27 cellular contexts compared by ENCODE assay signal in the genomic region with DNA sequence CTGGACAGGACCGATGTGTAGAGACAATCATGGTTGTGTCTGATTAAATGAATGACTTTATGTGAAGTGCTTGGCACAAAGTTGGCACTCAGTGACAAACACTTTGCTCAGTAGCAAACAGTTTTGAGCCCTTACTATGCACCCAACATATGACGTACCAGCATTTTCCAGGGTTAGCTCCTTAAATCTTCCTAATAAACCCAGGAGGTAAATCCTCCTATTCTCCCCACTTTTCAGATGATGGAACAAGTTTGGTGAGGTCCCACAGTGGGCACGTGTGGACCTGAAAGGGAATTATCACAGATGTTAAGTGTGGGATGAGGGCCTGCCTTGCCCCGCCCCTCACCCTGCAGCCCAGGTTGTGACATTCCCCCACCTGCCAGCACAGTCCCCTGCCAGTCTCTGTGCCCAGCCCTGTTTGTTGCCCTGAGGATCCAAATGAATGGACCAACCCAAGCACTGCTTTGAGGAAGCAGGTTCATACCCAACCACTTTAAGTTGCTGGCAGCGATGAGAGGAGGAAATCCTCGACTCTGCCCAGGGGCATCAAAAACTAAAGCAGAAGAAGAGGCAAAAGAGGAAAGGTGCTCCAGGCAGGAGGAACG. TPM values are rescaled to one million over a fixed set of nuclear protein-coding genes. Genes with fewer than 3 reads are reported as not detected.
A peak's percentile ranks its signal among the peaks of the same experiment; 100 is the strongest.
DNase-seq lines count a peak whose midpoint lies in the region; ATAC-seq, FAIRE-seq and TF ChIP-seq lines count a peak whose summit lies in the region.
"Had no signal": no experiment of that assay in that cellular context is flagged by ENCODE, and none has a peak within 500 bp of the region (broad histone marks: within the 10 kb centered on the region; RNA-seq: fewer than 3 reads in every experiment).

No MANE protein-coding gene starts in this region.

- FAIRE-seq in astrocyte (lab: Jason Lieb, UNC) (no peak), keratinocyte (lab: Jason Lieb, UNC) (no peak)
- FAIRE-seq: endometrium, GM12892, islet of Langerhans had no signal

- no peaks in the 10 kb centered on the region for H3K9me1 ChIP-seq in keratinocyte (ENCODE audit: control insufficient read depth, extremely low read depth, insufficient read depth, low read length)

- H3K9me3 ChIP-seq in astrocyte (ENCODE audit: insufficient read depth, low read depth, low read length), result no peaks in the 10 kb centered on the region
- no peaks in the 10 kb centered on the region for H3K9me3 ChIP-seq in keratinocyte (ENCODE audit: control insufficient read depth, low read depth, low read length)
- H3K9me3 ChIP-seq: neutrophil had no signal

- peak overlapping the region; percentile 67 for H3K4me2 ChIP-seq in astrocyte (ENCODE audit: low read length)
- peak overlapping the region; percentile 83 for H3K4me2 ChIP-seq in keratinocyte (ENCODE audit: control insufficient read depth, extremely low read depth, insufficient read depth, low read depth, low read length)

- H3K27ac Mint-ChIP-seq in activated CD4-positive, alpha-beta T cell treated with anti-CD3 and anti-CD28 coated beads, Interleukin-2, amount 10 ng/mL, durations not matched to agents 24 days and 14 days, result peak overlapping the region; percentile 65
- H3K27ac Mint-ChIP-seq in astrocyte (ENCODE audit: unreplicated experiment), result no peak overlapping the region
- peak overlapping the region; percentile 49 for H3K27ac Mint-ChIP-seq in stimulated activated effector memory CD8-positive, alpha-beta T cell treated with anti-CD3 and anti-CD28 coated beads, Interleukin-12 subunit alpha, Interleukin-12 subunit beta, amount 100 ng/mL, for 72 hours
- H3K27ac Mint-ChIP-seq: type B pancreatic cell had no signal

- H3K27ac ChIP-seq in astrocyte (ENCODE audit: low read depth, low read length) (peak overlapping the region; percentile 84), keratinocyte (ENCODE audit: control insufficient read depth, insufficient read depth, low read length) (peak overlapping the region; percentile 98)
- H3K27ac ChIP-seq: 22Rv1, neutrophil had no signal

- H3K9ac ChIP-seq in astrocyte (ENCODE audit: low read length), result peak overlapping the region; percentile 15
- peak overlapping the region; percentile 66 for H3K9ac ChIP-seq in keratinocyte (ENCODE audit: control insufficient read depth, extremely low read depth, insufficient read depth, low read length)

- no peaks in the 10 kb centered on the region for H3K36me3 Mint-ChIP-seq in activated CD4-positive, alpha-beta T cell treated with anti-CD3 and anti-CD28 coated beads, Interleukin-2, amount 10 ng/mL, durations not matched to agents 24 days and 14 days (ENCODE audit: low read depth)
- peaks cover 2% of the 10 kb centered on the region for H3K36me3 Mint-ChIP-seq in astrocyte (ENCODE audit: low read depth, unreplicated experiment)
- H3K36me3 Mint-ChIP-seq in stimulated activated effector memory CD8-positive, alpha-beta T cell treated with anti-CD3 and anti-CD28 coated beads, Interleukin-12 subunit alpha, Interleukin-12 subunit beta, amount 100 ng/mL, for 72 hours, result no peaks in the 10 kb centered on the region
- H3K36me3 Mint-ChIP-seq: type B pancreatic cell had no signal

- H3K4me1 ChIP-seq in astrocyte (ENCODE audit: insufficient read depth, low read length) (peaks cover 24% of the 10 kb centered on the region), keratinocyte (ENCODE audit: control insufficient read depth, extremely low read depth, insufficient read depth, low read length) (peaks cover 36% of the 10 kb centered on the region)

- DNase-seq in activated CD4-positive, alpha-beta T cell treated with anti-CD3 and anti-CD28 coated beads, Interleukin-2, amount 10 ng/mL, durations not matched to agents 24 days and 14 days, result no peak
- no peak for DNase-seq in activated CD4-positive, alpha-beta T cell treated with anti-CD3 and anti-CD28 coated beads for 1 hour
- DNase-seq in astrocyte (ENCODE audit: low read depth) (peak; percentile 22), keratinocyte (ENCODE audit: low read depth, low spot score) (no peak), NCI-H446 treated with DMSO at 0.1 percent for 48 hours (lab: John Stamatoyannopoulos, UW) (no peak)
- no peak for DNase-seq in stimulated activated effector memory CD8-positive, alpha-beta T cell treated with anti-CD3 and anti-CD28 coated beads, Interleukin-12 subunit alpha, Interleukin-12 subunit beta, amount 100 ng/mL, for 72 hours (ENCODE audit: low spot score in 2 of 2)
- no peak for DNase-seq in stimulated activated naive CD4-positive, alpha-beta T cell treated with Interleukin-2 at 50 U/mL for 16 hours (lab: John Stamatoyannopoulos, UW)
- DNase-seq: activated CD4-positive, CD25-positive, alpha-beta regulatory T cell treated with anti-CD3 and anti-CD28 coated beads, Interleukin-2, amount 50 U/mL, for 72 hours; activated gamma-delta T cell treated with Interleukin-2 at 50 U/mL for 16 hours; activated T-cell treated with anti-CD3 and anti-CD28 coated beads, Interleukin-2, amount 50 U/mL, for 1 hour; COR-L47; cortex of kidney; hypothalamus; NCI-H1417; NCI-H2107; NCI-H524 treated with DMSO at 0.1 percent for 48 hours had no signal

- dilution Hi-C loops in keratinocyte (cut with MboI; ENCODE audit: extremely low pct_ligation_motif_present, low sequenced_read_pairs), result no loop called here

- no peak overlapping the region for H3K4me3 ChIP-seq in astrocyte (ENCODE audit: insufficient read depth, low read depth, low read length)
- H3K4me3 ChIP-seq in keratinocyte (ENCODE audit: control insufficient read depth in 2 of 3, extremely low read depth in 1 of 3, insufficient read depth in 2 of 3, low read depth in 1 of 3, low read length in 3 of 3), result peak overlapping the region in 1 of 3 experiments; percentile 50

- H3K36me3 ChIP-seq in astrocyte (ENCODE audit: insufficient read depth, low read length) (no peaks in the 10 kb centered on the region), keratinocyte (ENCODE audit: control insufficient read depth in 2 of 2, extremely low read depth in 1 of 2, insufficient read depth in 2 of 2, low read length in 2 of 2) (no peaks in the 10 kb centered on the region)
- H3K36me3 ChIP-seq: neutrophil had no signal

- peaks cover 29% of the 10 kb centered on the region for H3K27me3 Mint-ChIP-seq in activated CD4-positive, alpha-beta T cell treated with anti-CD3 and anti-CD28 coated beads, Interleukin-2, amount 10 ng/mL, durations not matched to agents 24 days and 14 days
- H3K27me3 Mint-ChIP-seq in astrocyte (ENCODE audit: low read depth, unreplicated experiment), result peaks cover 5% of the 10 kb centered on the region

- no peak overlapping the region for H3K4me3 Mint-ChIP-seq in activated CD4-positive, alpha-beta T cell treated with anti-CD3 and anti-CD28 coated beads, Interleukin-2, amount 10 ng/mL, durations not matched to agents 24 days and 14 days
- H3K4me3 Mint-ChIP-seq in astrocyte (ENCODE audit: unreplicated experiment), result no peak overlapping the region
- no peak overlapping the region for H3K4me3 Mint-ChIP-seq in stimulated activated effector memory CD8-positive, alpha-beta T cell treated with anti-CD3 and anti-CD28 coated beads, Interleukin-12 subunit alpha, Interleukin-12 subunit beta, amount 100 ng/mL, for 72 hours
- H3K4me3 Mint-ChIP-seq: type B pancreatic cell had no signal

- no peaks in the 10 kb centered on the region for H3K9me3 Mint-ChIP-seq in activated CD4-positive, alpha-beta T cell treated with anti-CD3 and anti-CD28 coated beads, Interleukin-2, amount 10 ng/mL, durations not matched to agents 24 days and 14 days
- no peaks in the 10 kb centered on the region for H3K9me3 Mint-ChIP-seq in astrocyte (ENCODE audit: unreplicated experiment)
- no peaks in the 10 kb centered on the region for H3K9me3 Mint-ChIP-seq in stimulated activated effector memory CD8-positive, alpha-beta T cell treated with anti-CD3 and anti-CD28 coated beads, Interleukin-12 subunit alpha, Interleukin-12 subunit beta, amount 100 ng/mL, for 72 hours
- H3K9me3 Mint-ChIP-seq: type B pancreatic cell had no signal

- ATAC-seq in stimulated activated effector memory CD8-positive, alpha-beta T cell treated with anti-CD3 and anti-CD28 coated beads, Interleukin-12 subunit alpha, Interleukin-12 subunit beta, amount 100 ng/mL, for 72 hours, result no peak
- no peak for ATAC-seq in GM18873 (IDR thresholded peaks at IDR 0.05; ENCODE audit: low FRiP score, unreplicated experiment)
- ATAC-seq: Right ventricle myocardium inferior had no signal

- H2AFZ ChIP-seq in astrocyte (ENCODE audit: low read depth, low read length) (no peak overlapping the region), keratinocyte (ENCODE audit: control insufficient read depth, low read length) (no peak overlapping the region)

- intact Hi-C loops in activated CD4-positive, alpha-beta T cell treated with anti-CD3 and anti-CD28 coated beads, Interleukin-2, amount 10 ng/mL, durations not matched to agents 24 days and 14 days (cut with micrococcal nuclease), result no loop called here

- H4K20me1 ChIP-seq in astrocyte (ENCODE audit: insufficient read depth, low read length) (no peaks in the 10 kb centered on the region), keratinocyte (ENCODE audit: control insufficient read depth, extremely low read depth, insufficient read depth, low read length) (no peaks in the 10 kb centered on the region)

- no peak for TF ChIP-seq CTCF in astrocyte (IDR thresholded peaks at IDR 0.05; ENCODE audit: insufficient read depth, low read depth, low read length)
- no peak for TF ChIP-seq CTCF in keratinocyte (optimal IDR thresholded peaks at IDR 0.05 in 1 of 3, IDR thresholded peaks at IDR 0.05 in 1 of 3, conservative IDR thresholded peaks at IDR 0.05 in 1 of 3; ENCODE audit: extremely low read depth in 1 of 3, insufficient read depth in 2 of 3, low read length in 3 of 3)

- H3K4me1 Mint-ChIP-seq in activated CD4-positive, alpha-beta T cell treated with anti-CD3 and anti-CD28 coated beads, Interleukin-2, amount 10 ng/mL, durations not matched to agents 24 days and 14 days, result peaks cover 13% of the 10 kb centered on the region
- H3K4me1 Mint-ChIP-seq in astrocyte (ENCODE audit: low read depth, unreplicated experiment), result peaks cover 29% of the 10 kb centered on the region
- peaks cover 17% of the 10 kb centered on the region for H3K4me1 Mint-ChIP-seq in stimulated activated effector memory CD8-positive, alpha-beta T cell treated with anti-CD3 and anti-CD28 coated beads, Interleukin-12 subunit alpha, Interleukin-12 subunit beta, amount 100 ng/mL, for 72 hours

- H3K27me3 ChIP-seq in astrocyte (ENCODE audit: insufficient read depth, low read length) (no peaks in the 10 kb centered on the region), keratinocyte (ENCODE audit: control insufficient read depth, extremely low read depth, insufficient read depth, low read length) (no peaks in the 10 kb centered on the region)

- no peaks in the 10 kb centered on the region for H3K79me2 ChIP-seq in astrocyte (ENCODE audit: insufficient read depth, low read length)
- H3K79me2 ChIP-seq in keratinocyte (ENCODE audit: control insufficient read depth, insufficient read depth, low read length), result no peaks in the 10 kb centered on the region

RNA-seq across cellular contexts. Expression of a gene that starts 6.6 kb away (rescaled TPM):
- total RNA-seq in activated CD4-positive, alpha-beta T cell treated with anti-CD3 and anti-CD28 coated beads, Interleukin-2, amount 10 ng/mL, durations not matched to agents 24 days and 14 days, result not detected in 2 replicates
- 19.7 and 22.6 TPM in 2 replicates for total RNA-seq in astrocyte
- polyA plus RNA-seq in keratinocyte, result 32.2 to 50.8 TPM (median 40.1 TPM) in 3 replicates
- 13.2 TPM for polyA plus RNA-seq in keratinocyte (2011; ENCODE audit: low read depth)
- polyA plus RNA-seq in keratinocyte (2011; cell fraction: cytosol; rRNA removed), result 26.8 and 49.6 TPM in 2 replicates
- polyA plus RNA-seq in keratinocyte (2011; cell fraction: nucleus; rRNA removed), result 58.9 and 89.7 TPM in 2 replicates
- polyA plus RNA-seq in keratinocyte (2012; ENCODE audit: low replicate concordance), result 22.8 and 71.2 TPM in 2 replicates
- polyA minus RNA-seq in keratinocyte, result 59.5 to 125 TPM (median 69.7 TPM) in 3 replicates
- polyA minus RNA-seq in keratinocyte (2011; cell fraction: cytosol; rRNA and poly(A)+ RNA removed), result 127 TPM
- 55.1 and 62.4 TPM in 2 replicates for polyA minus RNA-seq in keratinocyte (2011; cell fraction: nucleus; rRNA and poly(A)+ RNA removed)

RNA-seq across cellular contexts. Expression of a gene that starts 34.4 kb away (rescaled TPM):
- 1.0 and 1.2 TPM in 2 replicates for total RNA-seq in activated CD4-positive, alpha-beta T cell treated with anti-CD3 and anti-CD28 coated beads, Interleukin-2, amount 10 ng/mL, durations not matched to agents 24 days and 14 days
- 106 and 109 TPM in 2 replicates for total RNA-seq in astrocyte
- 10.5 to 18.4 TPM (median 13.5 TPM) in 3 replicates for polyA plus RNA-seq in keratinocyte
- polyA plus RNA-seq in keratinocyte (2011; ENCODE audit: low read depth), result 6.4 TPM
- 11.7 and 31.5 TPM in 2 replicates for polyA plus RNA-seq in keratinocyte (2011; cell fraction: cytosol; rRNA removed)
- 16.0 and 26.2 TPM in 2 replicates for polyA plus RNA-seq in keratinocyte (2011; cell fraction: nucleus; rRNA removed)
- 41.6 and 60.2 TPM in 2 replicates for polyA plus RNA-seq in keratinocyte (2012; ENCODE audit: low replicate concordance)
- 7.8 to 54.4 TPM (median 10.1 TPM) in 3 replicates for polyA minus RNA-seq in keratinocyte
- 45.7 TPM for polyA minus RNA-seq in keratinocyte (2011; cell fraction: cytosol; rRNA and poly(A)+ RNA removed)
- polyA minus RNA-seq in keratinocyte (2011; cell fraction: nucleus; rRNA and poly(A)+ RNA removed), result 16.0 and 17.5 TPM in 2 replicates

RNA-seq across cellular contexts. Expression of a gene that starts 39.7 kb away (rescaled TPM):
- 207 and 231 TPM in 2 replicates for total RNA-seq in activated CD4-positive, alpha-beta T cell treated with anti-CD3 and anti-CD28 coated beads, Interleukin-2, amount 10 ng/mL, durations not matched to agents 24 days and 14 days
- total RNA-seq in astrocyte, result 0.87 and 1.4 TPM in 2 replicates
- 4.1 to 5.9 TPM (median 5.8 TPM) in 3 replicates for polyA plus RNA-seq in keratinocyte
- polyA plus RNA-seq in keratinocyte (2011; ENCODE audit: low read depth), result 2.5 TPM
- 1.1 and 2.0 TPM in 2 replicates for polyA plus RNA-seq in keratinocyte (2011; cell fraction: cytosol; rRNA removed)
- 31.3 and 35.6 TPM in 2 replicates for polyA plus RNA-seq in keratinocyte (2011; cell fraction: nucleus; rRNA removed)
- 3.8 and 3.9 TPM in 2 replicates for polyA plus RNA-seq in keratinocyte (2012; ENCODE audit: low replicate concordance)
- 4.7 to 7.7 TPM (median 4.8 TPM) in 3 replicates for polyA minus RNA-seq in keratinocyte
- polyA minus RNA-seq in keratinocyte (2011; cell fraction: cytosol; rRNA and poly(A)+ RNA removed), result 1.5 TPM
- polyA minus RNA-seq in keratinocyte (2011; cell fraction: nucleus; rRNA and poly(A)+ RNA removed), result 8.4 and 12.4 TPM in 2 replicates

RNA-seq across cellular contexts. Expression of a gene that starts 54.0 kb away (rescaled TPM):
- total RNA-seq in activated CD4-positive, alpha-beta T cell treated with anti-CD3 and anti-CD28 coated beads, Interleukin-2, amount 10 ng/mL, durations not matched to agents 24 days and 14 days, result not detected in 2 replicates
- total RNA-seq in astrocyte, result not detected in 2 replicates
- polyA plus RNA-seq in keratinocyte, result not detected in 3 replicates
- polyA plus RNA-seq in keratinocyte (2011; ENCODE audit: low read depth), result not detected
- not detected in 2 replicates for polyA plus RNA-seq in keratinocyte (2011; cell fraction: cytosol; rRNA removed)
- polyA plus RNA-seq in keratinocyte (2011; cell fraction: nucleus; rRNA removed), result not detected in 2 replicates
- not detected in 2 replicates for polyA plus RNA-seq in keratinocyte (2012; ENCODE audit: low replicate concordance)
- not detected in 3 replicates for polyA minus RNA-seq in keratinocyte
- not detected for polyA minus RNA-seq in keratinocyte (2011; cell fraction: cytosol; rRNA and poly(A)+ RNA removed)
- polyA minus RNA-seq in keratinocyte (2011; cell fraction: nucleus; rRNA and poly(A)+ RNA removed), result not detected in 2 replicates
- total RNA-seq: fibroblast of villous mesenchyme, lung microvascular endothelial cell, renal cortical epithelial cell had no signal

Comparison
In these comparisons a context has a peak if more than half of its experiments do, and no peak if none do; other contexts are left out.
1. RNA of a gene that starts 6.6 kb away (total RNA-seq): 19.7 to 22.6 TPM in astrocyte; not detected in activated CD4-positive, alpha-beta T cell treated with anti-CD3 and anti-CD28 coated beads, Interleukin-2, amount 10 ng/mL, durations not matched to agents 24 days and 14 days; every median in the first group is over 10 times any median in the second.
2. RNA of a gene that starts 34.4 kb away (total RNA-seq): 106 to 109 TPM in astrocyte; 1.0 to 1.2 TPM in activated CD4-positive, alpha-beta T cell treated with anti-CD3 and anti-CD28 coated beads, Interleukin-2, amount 10 ng/mL, durations not matched to agents 24 days and 14 days; every median in the first group is over 10 times any median in the second.
3. RNA of a gene that starts 39.7 kb away (total RNA-seq): 207 to 231 TPM in activated CD4-positive, alpha-beta T cell treated with anti-CD3 and anti-CD28 coated beads, Interleukin-2, amount 10 ng/mL, durations not matched to agents 24 days and 14 days; 0.87 to 1.4 TPM in astrocyte; every median in the first group is over 10 times any median in the second.